14 cellular contexts compared by ENCODE assay signal in genomic region chr22:39207141-39208012, GRCh38. TPM values are rescaled to one million over a fixed set of nuclear protein-coding genes. Genes with fewer than 3 reads are reported as not detected.
A peak's percentile ranks its signal among the peaks of the same experiment; 100 is the strongest.
DNase-seq lines count a peak whose midpoint lies in the region; ATAC-seq, FAIRE-seq and TF ChIP-seq lines count a peak whose summit lies in the region.
"Had no signal": no experiment of that assay in that cellular context is flagged by ENCODE, and none has a peak within 500 bp of the region (broad histone marks: within the 10 kb centered on the region; RNA-seq: fewer than 3 reads in every experiment).

No MANE protein-coding gene starts in this region.

- no peak for TF ChIP-seq CTCF in HCT116 (IDR thresholded peaks at IDR 0.05 in 2 of 3, conservative IDR thresholded peaks at IDR 0.05 in 1 of 3; ENCODE audit: borderline replicate concordance in 1 of 3, insufficient read depth in 1 of 3, low read depth in 2 of 3, low read length in 2 of 3)
- no peak for TF ChIP-seq CTCF in astrocyte (IDR thresholded peaks at IDR 0.05; ENCODE audit: insufficient read depth, low read depth, low read length)
- no peak for TF ChIP-seq CTCF in lower lobe of right lung (IDR thresholded peaks at IDR 0.05)
- TF ChIP-seq CTCF in OCI-LY7 (conservative IDR thresholded peaks at IDR 0.05; ENCODE audit: low read length): no peak

- H3K4me1 ChIP-seq in CD4-positive, CD25-positive, alpha-beta regulatory T cell (ENCODE audit: control insufficient read depth, insufficient read depth, low read length, poor library complexity, severe bottlenecking): no peaks in the 10 kb centered on the region
- H3K4me1 ChIP-seq in HCT116 (ENCODE audit: control insufficient read depth in 1 of 2, insufficient read depth in 2 of 2, low read length in 2 of 2): peaks cover 41 to 68% of the 10 kb centered on the region in 2 experiments
- H3K4me1 ChIP-seq in astrocyte (ENCODE audit: insufficient read depth, low read length): peaks cover 12% of the 10 kb centered on the region
- H3K4me1 ChIP-seq in lower lobe of right lung: peaks cover 9% of the 10 kb centered on the region
- no peaks in the 10 kb centered on the region for H3K4me1 ChIP-seq in OCI-LY7 (ENCODE audit: insufficient read depth, low read length, poor library complexity, severe bottlenecking)

- BruUV-seq in HCT116 (replicated peaks; lab: Mats Ljungman, UMichigan): no TSS peak
- no TSS peak for BruUV-seq in OCI-LY7 (replicated peaks; lab: Mats Ljungman, UMichigan)

- ATAC-seq in CD4-positive, CD25-positive, alpha-beta regulatory T cell (ENCODE audit: low read depth in 2 of 2): no peak
- ATAC-seq in HCT116: no peak
- peak; percentile 52 to 57 for ATAC-seq in lower lobe of right lung
- no peak for ATAC-seq in GM18861 (IDR thresholded peaks at IDR 0.05; ENCODE audit: unreplicated experiment)
- no peak for ATAC-seq in activated CD4-positive, alpha-beta T cell treated with anti-CD3 and anti-CD28 coated beads for 36 hours
- ATAC-seq in GM21723 (IDR thresholded peaks at IDR 0.05; ENCODE audit: unreplicated experiment): no peak

- DNase-seq in CD4-positive, CD25-positive, alpha-beta regulatory T cell: no peak
- DNase-seq in HCT116 (ENCODE audit: low read depth, low spot score): no peak
- DNase-seq in astrocyte (ENCODE audit: low read depth): peak; percentile 46
- peak; percentile 44 for DNase-seq in lower lobe of right lung
- DNase-seq in activated CD4-positive, alpha-beta T cell treated with anti-CD3 and anti-CD28 coated beads for 36 hours: no peak
- no peak for DNase-seq in OCI-LY7 (ENCODE audit: low spot score)
- DNase-seq: activated CD4-positive, alpha-beta T cell treated with anti-CD3 and anti-CD28 coated beads, Interleukin-2, amount 10 ng/mL, durations not matched to agents 24 days and 14 days; nephron progenitor cell; stimulated activated CD4-positive, alpha-beta T cell treated with anti-CD3 and anti-CD28 coated beads, Interleukin-4, amount 100 ng/mL, for 24 hours had no signal

- no peaks in the 10 kb centered on the region for H3K36me3 ChIP-seq in CD4-positive, CD25-positive, alpha-beta regulatory T cell (ENCODE audit: control insufficient read depth, insufficient read depth, low read length)
- H3K36me3 ChIP-seq in HCT116 (ENCODE audit: control insufficient read depth in 1 of 2, insufficient read depth in 2 of 2, low read length in 2 of 2) (no peaks in the 10 kb centered on the region), astrocyte (ENCODE audit: insufficient read depth, low read length) (no peaks in the 10 kb centered on the region), lower lobe of right lung (no peaks in the 10 kb centered on the region), OCI-LY7 (ENCODE audit: insufficient read depth, low read length) (no peaks in the 10 kb centered on the region)
- H3K36me3 ChIP-seq: cardiac muscle cell had no signal

- FAIRE-seq in astrocyte (lab: Jason Lieb, UNC): no peak
- FAIRE-seq: G401.6, GM19239 had no signal

- no peaks in the 10 kb centered on the region for H3K9me3 Mint-ChIP-seq in CD4-positive, CD25-positive, alpha-beta regulatory T cell
- no peaks in the 10 kb centered on the region for H3K9me3 Mint-ChIP-seq in astrocyte (ENCODE audit: unreplicated experiment)
- H3K9me3 Mint-ChIP-seq in activated CD4-positive, alpha-beta T cell treated with anti-CD3 and anti-CD28 coated beads for 36 hours (ENCODE audit: low read depth): no peaks in the 10 kb centered on the region
- H3K9me3 Mint-ChIP-seq: activated CD4-positive, alpha-beta T cell treated with anti-CD3 and anti-CD28 coated beads, Interleukin-2, amount 10 ng/mL, durations not matched to agents 24 days and 14 days; nephron progenitor cell had no signal

- peak overlapping the region in 2 of 3 donors; percentile 34 to 81 for H3K27ac Mint-ChIP-seq in CD4-positive, CD25-positive, alpha-beta regulatory T cell
- H3K27ac Mint-ChIP-seq in astrocyte (ENCODE audit: unreplicated experiment): no peak overlapping the region
- H3K27ac Mint-ChIP-seq in activated CD4-positive, alpha-beta T cell treated with anti-CD3 and anti-CD28 coated beads for 36 hours: no peak overlapping the region
- H3K27ac Mint-ChIP-seq: activated CD4-positive, alpha-beta T cell treated with anti-CD3 and anti-CD28 coated beads, Interleukin-2, amount 10 ng/mL, durations not matched to agents 24 days and 14 days; nephron progenitor cell had no signal

- no peaks in the 10 kb centered on the region for H4K20me1 ChIP-seq in HCT116 (ENCODE audit: insufficient read depth)
- no peaks in the 10 kb centered on the region for H4K20me1 ChIP-seq in astrocyte (ENCODE audit: insufficient read depth, low read length)
- no peaks in the 10 kb centered on the region for H4K20me1 ChIP-seq in OCI-LY7 (ENCODE audit: insufficient read depth, low read length)

- H3K9ac ChIP-seq in HCT116 (ENCODE audit: low read length) (no peak overlapping the region), astrocyte (ENCODE audit: low read length) (no peak overlapping the region)

- H3K79me2 ChIP-seq in HCT116 (ENCODE audit: insufficient read depth, low read length) (no peaks in the 10 kb centered on the region), astrocyte (ENCODE audit: insufficient read depth, low read length) (no peaks in the 10 kb centered on the region), OCI-LY7 (ENCODE audit: insufficient read depth, low read depth, low read length) (no peaks in the 10 kb centered on the region)

- no peak for TF ChIP-seq POLR2A in HCT116 (IDR thresholded peaks at IDR 0.05; ENCODE audit: borderline replicate concordance, extremely low read depth, insufficient read depth, insufficient read length)

- TF ChIP-seq RAD21 in HCT116 (IDR thresholded peaks at IDR 0.05; ENCODE audit: low read depth): no peak

- no peak overlapping the region for H3K27ac ChIP-seq in CD4-positive, CD25-positive, alpha-beta regulatory T cell (ENCODE audit: insufficient read depth, low read length, poor library complexity, severe bottlenecking)
- H3K27ac ChIP-seq in HCT116 (ENCODE audit: low read depth, low read length) (peak overlapping the region; percentile 16; the same call in 1 of the 2 replicates), astrocyte (ENCODE audit: low read depth, low read length) (no peak overlapping the region), lower lobe of right lung (no peak overlapping the region), OCI-LY7 (ENCODE audit: low read depth, low read length, poor library complexity, severe bottlenecking) (no peak overlapping the region)
- H3K27ac ChIP-seq: cardiac muscle cell had no signal

- no peak overlapping the region for H2AFZ ChIP-seq in HCT116 (ENCODE audit: low read depth, low read length, poor library complexity, severe bottlenecking)
- H2AFZ ChIP-seq in astrocyte (ENCODE audit: low read depth, low read length): no peak overlapping the region
- H2AFZ ChIP-seq in OCI-LY7 (ENCODE audit: low read length): no peak overlapping the region

- H3K9me2 ChIP-seq in HCT116 (ENCODE audit: insufficient read depth) (no peaks in the 10 kb centered on the region), OCI-LY7 (ENCODE audit: insufficient read depth, low read length) (no peaks in the 10 kb centered on the region)

- RAD21 ChIA-PET in HCT116 (lab: Charles Lee; ENCODE audit: low non-redundant PET in 1 of 2, low total read pairs in 2 of 2, uncharacterized antibody in 2 of 2, unreplicated experiment in 2 of 2): no interaction called here

- peak overlapping the region in 1 of 4 donors; percentile 56 for H3K4me3 Mint-ChIP-seq in CD4-positive, CD25-positive, alpha-beta regulatory T cell
- no peak overlapping the region for H3K4me3 Mint-ChIP-seq in astrocyte (ENCODE audit: unreplicated experiment)
- H3K4me3 Mint-ChIP-seq in activated CD4-positive, alpha-beta T cell treated with anti-CD3 and anti-CD28 coated beads for 36 hours: no peak overlapping the region
- H3K4me3 Mint-ChIP-seq: activated CD4-positive, alpha-beta T cell treated with anti-CD3 and anti-CD28 coated beads, Interleukin-2, amount 10 ng/mL, durations not matched to agents 24 days and 14 days; nephron progenitor cell had no signal

- intact Hi-C loops in HCT116 (cut with micrococcal nuclease): loop anchor here (5.0 kb wide), 1 partner anchor 35 kb away; no protein-coding TSS in a partner anchor
- intact Hi-C loops in lower lobe of right lung (cut with DNase I): no loop called here
- intact Hi-C loops in activated CD4-positive, alpha-beta T cell treated with anti-CD3 and anti-CD28 coated beads for 36 hours (cut with DNase I, micrococcal nuclease): no loop called here
- intact Hi-C loops in OCI-LY7 (cut with micrococcal nuclease; ENCODE audit: unreplicated experiment): no loop called here

- POLR2A ChIA-PET in HCT116 (lab: Charles Lee) (no interaction called here), OCI-LY7 (lab: Charles Lee) (no interaction called here)
- POLR2A ChIA-PET in activated CD4-positive, alpha-beta T cell treated with anti-CD3 and anti-CD28 coated beads for 36 hours (lab: Charles Lee): interaction anchor here (0.7 kb wide), 1 partner anchor 109 kb away, joined by 4 read pairs; no protein-coding TSS in a partner anchor

- H3K27me3 ChIP-seq in CD4-positive, CD25-positive, alpha-beta regulatory T cell (ENCODE audit: control insufficient read depth, insufficient read depth, low read length): no peaks in the 10 kb centered on the region
- no peaks in the 10 kb centered on the region for H3K27me3 ChIP-seq in HCT116 (ENCODE audit: insufficient read depth, low read length)
- H3K27me3 ChIP-seq in astrocyte (ENCODE audit: insufficient read depth, low read length): no peaks in the 10 kb centered on the region
- no peaks in the 10 kb centered on the region for H3K27me3 ChIP-seq in lower lobe of right lung (ENCODE audit: low read depth)
- H3K27me3 ChIP-seq: cardiac muscle cell had no signal

- CTCF ChIA-PET in HCT116 (lab: Charles Lee) (no interaction called here), OCI-LY7 (lab: Charles Lee; ENCODE audit: unreplicated experiment) (no interaction called here)
- CTCF ChIA-PET in activated CD4-positive, alpha-beta T cell treated with anti-CD3 and anti-CD28 coated beads for 36 hours (lab: Charles Lee): interaction anchor here (0.6 to 1.1 kb wide), 3 partner anchors 9 to 1177 kb away, joined by 3 to 4 read pairs (median 3); no protein-coding TSS in a partner anchor

- H3K27me3 Mint-ChIP-seq in CD4-positive, CD25-positive, alpha-beta regulatory T cell: peaks cover 13% of the 10 kb centered on the region
- peaks cover 4% of the 10 kb centered on the region for H3K27me3 Mint-ChIP-seq in astrocyte (ENCODE audit: low read depth, unreplicated experiment)
- peaks cover 2% of the 10 kb centered on the region for H3K27me3 Mint-ChIP-seq in activated CD4-positive, alpha-beta T cell treated with anti-CD3 and anti-CD28 coated beads for 36 hours

- no peaks in the 10 kb centered on the region for H3K36me3 Mint-ChIP-seq in CD4-positive, CD25-positive, alpha-beta regulatory T cell
- H3K36me3 Mint-ChIP-seq in astrocyte (ENCODE audit: low read depth, unreplicated experiment): peaks cover 1% of the 10 kb centered on the region
- H3K36me3 Mint-ChIP-seq in activated CD4-positive, alpha-beta T cell treated with anti-CD3 and anti-CD28 coated beads for 36 hours (ENCODE audit: low read depth): no peaks in the 10 kb centered on the region

- H3K4me1 Mint-ChIP-seq in CD4-positive, CD25-positive, alpha-beta regulatory T cell: peaks cover 0 to 27% (median 11%) of the 10 kb centered on the region in 4 donors
- peaks cover 16% of the 10 kb centered on the region for H3K4me1 Mint-ChIP-seq in astrocyte (ENCODE audit: low read depth, unreplicated experiment)
- peaks cover 26% of the 10 kb centered on the region for H3K4me1 Mint-ChIP-seq in activated CD4-positive, alpha-beta T cell treated with anti-CD3 and anti-CD28 coated beads for 36 hours

- H3K9me3 ChIP-seq in CD4-positive, CD25-positive, alpha-beta regulatory T cell (ENCODE audit: control insufficient read depth in 2 of 2, low read length in 2 of 2): no peaks in the 10 kb centered on the region
- H3K9me3 ChIP-seq in HCT116 (ENCODE audit: control insufficient read depth in 1 of 2, insufficient read depth in 1 of 2, low read depth in 1 of 2, low read length in 2 of 2) (no peaks in the 10 kb centered on the region), astrocyte (ENCODE audit: insufficient read depth, low read depth, low read length) (no peaks in the 10 kb centered on the region), lower lobe of right lung (no peaks in the 10 kb centered on the region), OCI-LY7 (ENCODE audit: low read length) (no peaks in the 10 kb centered on the region)

- peak overlapping the region; percentile 74 for H3K4me2 ChIP-seq in HCT116 (ENCODE audit: low read length)
- no peak overlapping the region for H3K4me2 ChIP-seq in astrocyte (ENCODE audit: low read length)
- H3K4me2 ChIP-seq in OCI-LY7 (ENCODE audit: low read length): no peak overlapping the region

- H3K4me3 ChIP-seq in CD4-positive, CD25-positive, alpha-beta regulatory T cell (ENCODE audit: low read depth, low read length): no peak overlapping the region
- H3K4me3 ChIP-seq in HCT116 (replicated peaks in 1 of 2; ENCODE audit: low read depth in 1 of 2, low read length in 2 of 2) (no peak overlapping the region), astrocyte (ENCODE audit: insufficient read depth, low read depth, low read length) (no peak overlapping the region), lower lobe of right lung (no peak overlapping the region), OCI-LY7 (ENCODE audit: low read depth, low read length, poor library complexity, severe bottlenecking) (no peak overlapping the region)
- H3K4me3 ChIP-seq: cardiac muscle cell had no signal

RNA-seq across cellular contexts. Expression of gene PDGFB, which starts 37.4 kb away (rescaled TPM):
- 1.7 TPM for total RNA-seq in CD4-positive, CD25-positive, alpha-beta regulatory T cell
- 1 to 10 TPM in 3 of 4 donors, under 1 TPM in 1; 0.63 to 6.3 (median 4.7) TPM for polyA plus RNA-seq in CD4-positive, CD25-positive, alpha-beta regulatory T cell
- total RNA-seq in HCT116 (2021; ENCODE audit: unreplicated experiment) (13.1 TPM), astrocyte (17.0 and 27.3 TPM in 2 replicates), lower lobe of right lung (30.5 TPM), OCI-LY7 (2022) (0.13 and 0.27 TPM in 2 replicates)
- polyA plus RNA-seq in HCT116 (2012): 15.7 and 16.0 TPM in 2 replicates
- total RNA-seq in activated CD4-positive, alpha-beta T cell treated with anti-CD3 and anti-CD28 coated beads for 36 hours: 1 to 10 TPM; 2.5 to 3.4 TPM
- not detected in 2 replicates for total RNA-seq in OCI-LY7 (2014; rRNA removed; shearing (Covaris generic))

RNA-seq across cellular contexts. Expression of gene CBX7, which starts 54.9 kb away (rescaled TPM):
- 102 TPM for total RNA-seq in CD4-positive, CD25-positive, alpha-beta regulatory T cell
- 10 to 100 TPM; 27.7 to 44.6 (median 35.4) TPM for polyA plus RNA-seq in CD4-positive, CD25-positive, alpha-beta regulatory T cell
- 20.1 TPM for total RNA-seq in HCT116 (2021; ENCODE audit: unreplicated experiment)
- polyA plus RNA-seq in HCT116 (2012): 18.7 and 19.9 TPM in 2 replicates
- 1.2 and 1.4 TPM in 2 replicates for total RNA-seq in astrocyte
- 51.1 TPM for total RNA-seq in lower lobe of right lung
- total RNA-seq in activated CD4-positive, alpha-beta T cell treated with anti-CD3 and anti-CD28 coated beads for 36 hours: 10 to 100 TPM; 19.9 to 20.3 TPM
- 7.3 and 11.9 TPM in 2 replicates for total RNA-seq in OCI-LY7 (2014; rRNA removed; shearing (Covaris generic))
- total RNA-seq in OCI-LY7 (2022): 19.6 and 31.5 TPM in 2 replicates

Comparison
In these comparisons a context has a peak if more than half of its experiments do, and no peak if none do; other contexts are left out.
1. ATAC-seq: peak in lower lobe of right lung (2 of 2); none in CD4-positive, CD25-positive, alpha-beta regulatory T cell (0 of 2), HCT116 (single experiment), GM18861 (single experiment), activated CD4-positive, alpha-beta T cell treated with anti-CD3 and anti-CD28 coated beads for 36 hours (single experiment) and GM21723 (single experiment).
2. DNase-seq: peak in astrocyte (single experiment) and lower lobe of right lung (single experiment); none in CD4-positive, CD25-positive, alpha-beta regulatory T cell (0 of 3), HCT116 (single experiment), activated CD4-positive, alpha-beta T cell treated with anti-CD3 and anti-CD28 coated beads for 36 hours (single experiment) and OCI-LY7 (single experiment).
3. H3K27ac Mint-ChIP-seq: peak in CD4-positive, CD25-positive, alpha-beta regulatory T cell (2 of 3); none in astrocyte (single experiment) and activated CD4-positive, alpha-beta T cell treated with anti-CD3 and anti-CD28 coated beads for 36 hours (single experiment).